ENCODE assay signal across 22 cellular contexts in the genomic region with DNA sequence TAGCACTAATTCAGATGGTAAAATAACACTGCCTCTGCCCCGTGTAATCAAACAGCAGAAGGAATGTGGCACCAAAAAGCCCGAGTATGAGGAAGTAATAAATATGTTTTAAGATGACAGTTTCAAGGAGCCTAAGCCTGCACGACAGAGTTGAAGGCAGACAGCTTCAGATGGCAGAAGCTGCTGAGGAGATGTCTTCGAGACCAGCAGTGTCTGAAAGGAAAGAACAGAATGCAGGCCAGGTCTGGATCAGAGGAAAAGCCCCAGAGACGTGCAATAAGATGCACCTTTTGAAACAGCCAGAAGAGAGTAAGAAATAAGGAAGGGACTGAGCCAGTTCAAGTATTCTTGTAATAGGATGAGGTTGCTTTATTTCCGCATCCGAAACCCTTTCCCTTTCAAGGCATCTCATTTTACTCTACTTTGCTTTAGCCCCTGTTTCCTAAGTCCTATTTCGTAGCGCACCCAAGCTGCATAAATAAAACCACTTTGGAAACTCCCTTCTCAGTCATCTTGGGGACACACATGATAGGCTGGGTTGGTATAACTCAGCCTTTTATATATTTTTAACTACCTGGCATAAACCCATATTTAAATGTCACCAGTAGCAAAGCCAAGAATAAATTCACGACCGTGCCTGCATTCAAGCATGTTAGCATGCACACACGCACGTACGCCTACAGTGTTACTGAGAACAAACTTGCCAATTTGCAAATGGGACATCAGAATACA.
DNase-seq lines count a peak whose midpoint lies in the region; ATAC-seq and TF ChIP-seq lines count a peak whose summit lies in the region.
"Had no signal": no experiment of that assay in that cellular context is flagged by ENCODE, and none has a peak within 500 bp of the region (broad histone marks: within the 10 kb centered on the region; RNA-seq: fewer than 3 reads in every experiment).

No MANE protein-coding gene starts in this region.

- ATAC-seq in GM19351 (IDR thresholded peaks at IDR 0.05; ENCODE audit: unreplicated experiment) (peak; percentile 66), HG03060 (IDR thresholded peaks at IDR 0.05; ENCODE audit: low read depth, unreplicated experiment) (peak; percentile 89), GM23338 (no peak)
- ATAC-seq: activated naive CD8-positive, alpha-beta T cell treated with anti-CD3 and anti-CD28 coated beads, Interleukin-2, amount 50 U/mL, for 24 hours; left colon; stimulated activated effector memory CD8-positive, alpha-beta T cell treated with anti-CD3 and anti-CD28 coated beads, Interleukin-12 subunit alpha, Interleukin-12 subunit beta, amount 100 ng/mL, for 72 hours had no signal

- peak overlapping the region in 1 of 3 experiments; percentile 30 for H3K4me3 Mint-ChIP-seq in nephron
- no peak overlapping the region for H3K4me3 Mint-ChIP-seq in GM23338
- H3K4me3 Mint-ChIP-seq: activated naive CD8-positive, alpha-beta T cell treated with anti-CD3 and anti-CD28 coated beads, Interleukin-2, amount 50 U/mL, for 24 hours; B cell; dendritic cell treated with granulocyte-macrophage colony-stimulating factor and Interleukin-4, amounts not matched to agents 40 ng/mL and 50 ng/mL, for 4 days; mesothelial cell of epicardium; stimulated activated effector memory CD8-positive, alpha-beta T cell treated with anti-CD3 and anti-CD28 coated beads, Interleukin-12 subunit alpha, Interleukin-12 subunit beta, amount 100 ng/mL, for 72 hours; T-helper 2 cell treated with Interferon-gamma antibody and Interleukin-4, amounts not matched to agents 5 μg/mL and 100 μg/mL, for 36 hours had no signal

- no peaks in the 10 kb centered on the region for H3K79me2 ChIP-seq in GM23338 (replicated peaks; ENCODE audit: insufficient read depth)

- DNase-seq in SHP77 treated with DMSO at 0.1 percent for 48 hours (lab: John Stamatoyannopoulos, UW) (peak; percentile 26), SW480 (ENCODE audit: low spot score) (no peak), GM23338 (ENCODE audit: low spot score) (no peak), foreskin fibroblast (no peak)
- DNase-seq in stimulated activated CD4-positive, alpha-beta T cell treated with anti-CD3 and anti-CD28 coated beads, Interleukin-4, amount 100 ng/mL, for 24 hours: no peak
- DNase-seq: activated CD4-positive, CD25-positive, alpha-beta regulatory T cell treated with anti-CD3 and anti-CD28 coated beads, Interleukin-2, amount 50 U/mL, for 72 hours; activated naive CD8-positive, alpha-beta T cell treated with anti-CD3 and anti-CD28 coated beads, Interleukin-2, amount 50 U/mL, for 24 hours; Calu3; left colon; MV-4-11; NCI-H2029; stimulated activated CD4-positive, alpha-beta T cell treated with anti-CD3 and anti-CD28 coated beads, Interleukin-12 subunit alpha, Interleukin-12 subunit beta, amount 100 ng/mL, for 4 hours; thyroid gland had no signal

- H3F3A ChIP-seq in GM23338 (replicated peaks; ENCODE audit: low read depth): no peaks in the 10 kb centered on the region

- H3K9me3 Mint-ChIP-seq in nephron (no peaks in the 10 kb centered on the region), GM23338 (no peaks in the 10 kb centered on the region)
- H3K9me3 Mint-ChIP-seq: activated naive CD8-positive, alpha-beta T cell treated with anti-CD3 and anti-CD28 coated beads, Interleukin-2, amount 50 U/mL, for 24 hours; dendritic cell treated with granulocyte-macrophage colony-stimulating factor and Interleukin-4, amounts not matched to agents 40 ng/mL and 50 ng/mL, for 4 days; mesothelial cell of epicardium had no signal

- H3K9me2 ChIP-seq in GM23338 (ENCODE audit: insufficient read depth): peaks cover 6% of the 10 kb centered on the region; the same call in 1 of the 2 replicates

- H3K4me1 Mint-ChIP-seq in nephron: peaks cover 32% of the 10 kb centered on the region
- peaks cover 14% of the 10 kb centered on the region for H3K4me1 Mint-ChIP-seq in GM23338
- H3K4me1 Mint-ChIP-seq: activated naive CD8-positive, alpha-beta T cell treated with anti-CD3 and anti-CD28 coated beads, Interleukin-2, amount 50 U/mL, for 24 hours; B cell; stimulated activated effector memory CD8-positive, alpha-beta T cell treated with anti-CD3 and anti-CD28 coated beads, Interleukin-12 subunit alpha, Interleukin-12 subunit beta, amount 100 ng/mL, for 72 hours had no signal

- no peaks in the 10 kb centered on the region for H3K27me3 Mint-ChIP-seq in nephron (ENCODE audit: low read depth)
- peaks cover 3% of the 10 kb centered on the region for H3K27me3 Mint-ChIP-seq in GM23338 (ENCODE audit: insufficient read depth, low read depth, poor library complexity)
- H3K27me3 Mint-ChIP-seq: activated naive CD8-positive, alpha-beta T cell treated with anti-CD3 and anti-CD28 coated beads, Interleukin-2, amount 50 U/mL, for 24 hours; B cell; dendritic cell treated with granulocyte-macrophage colony-stimulating factor and Interleukin-4, amounts not matched to agents 40 ng/mL and 50 ng/mL, for 4 days had no signal

- H3K4me2 ChIP-seq in GM23338: no peak overlapping the region

- H3K36me3 ChIP-seq in GM23338 (ENCODE audit: insufficient read depth): no peaks in the 10 kb centered on the region
- H3K36me3 ChIP-seq: thyroid gland had no signal

- no peaks in the 10 kb centered on the region for H3K27me3 ChIP-seq in GM23338 (ENCODE audit: insufficient read depth)
- H3K27me3 ChIP-seq: thyroid gland had no signal

- H3K4me3 ChIP-seq in GM23338 (no peak overlapping the region), foreskin fibroblast (ENCODE audit: low read depth in 1 of 2, low read length in 2 of 2) (no peak overlapping the region)
- H3K4me3 ChIP-seq: thyroid gland had no signal

- H2AFZ ChIP-seq in GM23338: no peak overlapping the region

- H3K4me1 ChIP-seq in GM23338 (ENCODE audit: insufficient read depth): peaks cover 14% of the 10 kb centered on the region
- H3K4me1 ChIP-seq: thyroid gland had no signal

- no peaks in the 10 kb centered on the region for H3K36me3 Mint-ChIP-seq in nephron (ENCODE audit: low read depth)
- no peaks in the 10 kb centered on the region for H3K36me3 Mint-ChIP-seq in GM23338 (ENCODE audit: low read depth)
- H3K36me3 Mint-ChIP-seq: mesothelial cell of epicardium; stimulated activated effector memory CD8-positive, alpha-beta T cell treated with anti-CD3 and anti-CD28 coated beads, Interleukin-12 subunit alpha, Interleukin-12 subunit beta, amount 100 ng/mL, for 72 hours had no signal

- no peak overlapping the region for H3K27ac ChIP-seq in GM23338 (ENCODE audit: low read depth)
- H3K27ac ChIP-seq: epithelial cell of prostate, thyroid gland had no signal

- H4K20me1 ChIP-seq in GM23338 (replicated peaks; ENCODE audit: insufficient read depth): no peaks in the 10 kb centered on the region

- H3K27ac Mint-ChIP-seq in nephron: peak overlapping the region in 2 of 3 experiments; percentile 16 to 29
- no peak overlapping the region for H3K27ac Mint-ChIP-seq in GM23338
- H3K27ac Mint-ChIP-seq: activated naive CD8-positive, alpha-beta T cell treated with anti-CD3 and anti-CD28 coated beads, Interleukin-2, amount 50 U/mL, for 24 hours; B cell; dendritic cell treated with granulocyte-macrophage colony-stimulating factor and Interleukin-4, amounts not matched to agents 40 ng/mL and 50 ng/mL, for 4 days; mesothelial cell of epicardium; stimulated activated effector memory CD8-positive, alpha-beta T cell treated with anti-CD3 and anti-CD28 coated beads, Interleukin-12 subunit alpha, Interleukin-12 subunit beta, amount 100 ng/mL, for 72 hours; T-helper 2 cell treated with Interferon-gamma antibody and Interleukin-4, amounts not matched to agents 5 μg/mL and 100 μg/mL, for 36 hours had no signal

- TF ChIP-seq CTCF in nephron (IDR thresholded peaks at IDR 0.05; ENCODE audit: unreplicated experiment in 3 of 3) (no peak), GM23338 (conservative IDR thresholded peaks at IDR 0.05; ENCODE audit: low read depth in 2 of 2) (no peak), foreskin fibroblast (IDR thresholded peaks at IDR 0.05; ENCODE audit: low read depth, low read length) (no peak)

TF ChIP-seq in GM23338, 12 proteins besides CTCF, POLR2A, EP300 and RAD21 (continues in another document):
- TF ChIP-seq EZH2 (IDR thresholded peaks at IDR 0.05; ENCODE audit: low read depth, unreplicated experiment) (no peak), ZNF331 (CRISPR knock-in tag; IDR thresholded peaks at IDR 0.05; ENCODE audit: low read depth) (no peak), POLR2AphosphoS5 (IDR thresholded peaks at IDR 0.05; ENCODE audit: low read depth) (no peak), EZH2phosphoT487 (IDR thresholded peaks at IDR 0.05; ENCODE audit: unreplicated experiment) (no peak), CREB1 (CRISPR knock-in tag; IDR thresholded peaks at IDR 0.05; ENCODE audit: low read depth) (no peak), ZNF114 (CRISPR knock-in tag; IDR thresholded peaks at IDR 0.05) (no peak)
- TF ChIP-seq, protein P1, sequence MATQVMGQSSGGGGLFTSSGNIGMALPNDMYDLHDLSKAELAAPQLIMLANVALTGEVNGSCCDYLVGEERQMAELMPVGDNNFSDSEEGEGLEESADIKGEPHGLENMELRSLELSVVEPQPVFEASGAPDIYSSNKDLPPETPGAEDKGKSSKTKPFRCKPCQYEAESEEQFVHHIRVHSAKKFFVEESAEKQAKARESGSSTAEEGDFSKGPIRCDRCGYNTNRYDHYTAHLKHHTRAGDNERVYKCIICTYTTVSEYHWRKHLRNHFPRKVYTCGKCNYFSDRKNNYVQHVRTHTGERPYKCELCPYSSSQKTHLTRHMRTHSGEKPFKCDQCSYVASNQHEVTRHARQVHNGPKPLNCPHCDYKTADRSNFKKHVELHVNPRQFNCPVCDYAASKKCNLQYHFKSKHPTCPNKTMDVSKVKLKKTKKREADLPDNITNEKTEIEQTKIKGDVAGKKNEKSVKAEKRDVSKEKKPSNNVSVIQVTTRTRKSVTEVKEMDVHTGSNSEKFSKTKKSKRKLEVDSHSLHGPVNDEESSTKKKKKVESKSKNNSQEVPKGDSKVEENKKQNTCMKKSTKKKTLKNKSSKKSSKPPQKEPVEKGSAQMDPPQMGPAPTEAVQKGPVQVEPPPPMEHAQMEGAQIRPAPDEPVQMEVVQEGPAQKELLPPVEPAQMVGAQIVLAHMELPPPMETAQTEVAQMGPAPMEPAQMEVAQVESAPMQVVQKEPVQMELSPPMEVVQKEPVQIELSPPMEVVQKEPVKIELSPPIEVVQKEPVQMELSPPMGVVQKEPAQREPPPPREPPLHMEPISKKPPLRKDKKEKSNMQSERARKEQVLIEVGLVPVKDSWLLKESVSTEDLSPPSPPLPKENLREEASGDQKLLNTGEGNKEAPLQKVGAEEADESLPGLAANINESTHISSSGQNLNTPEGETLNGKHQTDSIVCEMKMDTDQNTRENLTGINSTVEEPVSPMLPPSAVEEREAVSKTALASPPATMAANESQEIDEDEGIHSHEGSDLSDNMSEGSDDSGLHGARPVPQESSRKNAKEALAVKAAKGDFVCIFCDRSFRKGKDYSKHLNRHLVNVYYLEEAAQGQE (IDR thresholded peaks at IDR 0.05; ENCODE audit: unreplicated experiment): no peak
